28 cellular contexts compared by ENCODE assay signal in the genomic region with DNA sequence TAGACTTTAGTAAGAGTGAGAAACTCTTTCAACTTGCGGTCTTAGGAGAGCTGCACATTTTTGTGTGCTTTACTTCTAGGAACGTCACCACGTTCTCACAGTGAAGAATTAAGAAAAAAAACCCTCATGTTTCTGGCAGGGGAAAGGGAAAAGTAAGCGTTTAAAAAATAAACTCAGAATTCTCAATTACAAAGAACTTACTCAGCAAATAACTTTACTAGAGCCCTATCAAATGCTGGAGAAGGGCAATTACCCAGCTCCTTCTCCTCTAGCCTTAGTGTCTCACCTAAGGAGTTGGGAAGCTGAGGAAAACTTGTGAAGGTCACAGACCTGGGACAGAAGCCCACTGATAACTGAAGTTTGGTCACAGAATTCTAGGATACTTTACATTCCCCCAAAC.
"Had no signal": no experiment of that assay in that cellular context is flagged by ENCODE, and none has a peak within 500 bp of the region (broad histone marks: within the 10 kb centered on the region; RNA-seq: fewer than 3 reads in every experiment).

No MANE protein-coding gene starts in this region.

- H3K36me3 ChIP-seq: colonic mucosa, esophagus squamous epithelium, gastrocnemius medialis, heart right ventricle, left lung, lower lobe of right lung had no signal

- H3K27ac ChIP-seq: colonic mucosa, epithelial cell of prostate, esophagus squamous epithelium, gastrocnemius medialis, heart right ventricle, left lung, lower lobe of right lung had no signal

- H3K4me1 ChIP-seq: colonic mucosa, esophagus squamous epithelium, gastrocnemius medialis, heart right ventricle, left lung, lower lobe of right lung had no signal

- H3K27ac Mint-ChIP-seq: dendritic cell treated with granulocyte-macrophage colony-stimulating factor and Interleukin-4, amounts not matched to agents 40 ng/mL and 50 ng/mL, for 4 days; effector memory CD8-positive, alpha-beta T cell; endodermal cell; mesothelial cell of epicardium; naive B cell had no signal

- H3K9me3 Mint-ChIP-seq: endodermal cell had no signal

- H3K9me3 ChIP-seq: colonic mucosa, esophagus squamous epithelium, gastrocnemius medialis, lower lobe of right lung, mucosa of descending colon had no signal

- H3K27me3 ChIP-seq: colonic mucosa, esophagus squamous epithelium, gastrocnemius medialis, heart right ventricle, left lung had no signal

- H3K4me3 Mint-ChIP-seq: dendritic cell treated with granulocyte-macrophage colony-stimulating factor and Interleukin-4, amounts not matched to agents 40 ng/mL and 50 ng/mL, for 4 days; effector memory CD8-positive, alpha-beta T cell; endodermal cell; mesothelial cell of epicardium; naive B cell had no signal

- H3K4me1 Mint-ChIP-seq: naive B cell had no signal

- DNase-seq: colonic mucosa; cortex of kidney; effector CD8-positive, alpha-beta T cell; effector memory CD8-positive, alpha-beta T cell; endodermal cell; erythroblast; esophagus squamous epithelium; foreskin fibroblast; foreskin melanocyte; gastrocnemius medialis; glutamatergic neuron; head of caudate nucleus; heart right ventricle; hippocampal formation; left cardiac atrium; left lung; left ventricle myocardium superior; lower lobe of right lung; mesenchymal stem cell; mucosa of descending colon; naive B cell had no signal

- FAIRE-seq: endometrium, islet of Langerhans, keratinocyte had no signal

- H3K36me3 Mint-ChIP-seq: mesothelial cell of epicardium, naive B cell had no signal

- H3K4me3 ChIP-seq: colonic mucosa, esophagus squamous epithelium, gastrocnemius medialis, heart right ventricle, left lung, lower lobe of right lung, mucosa of descending colon had no signal

- ATAC-seq: effector memory CD8-positive, alpha-beta T cell; esophagus mucosa; gastrocnemius medialis; heart right ventricle; left cardiac atrium; left lung; left ventricle myocardium superior; lower lobe of right lung; mucosa of descending colon had no signal

- H3K27me3 Mint-ChIP-seq: dendritic cell treated with granulocyte-macrophage colony-stimulating factor and Interleukin-4, amounts not matched to agents 40 ng/mL and 50 ng/mL, for 4 days; effector memory CD8-positive, alpha-beta T cell; naive B cell had no signal
